ENCODE assay signal across 7 cellular contexts in the genomic region with DNA sequence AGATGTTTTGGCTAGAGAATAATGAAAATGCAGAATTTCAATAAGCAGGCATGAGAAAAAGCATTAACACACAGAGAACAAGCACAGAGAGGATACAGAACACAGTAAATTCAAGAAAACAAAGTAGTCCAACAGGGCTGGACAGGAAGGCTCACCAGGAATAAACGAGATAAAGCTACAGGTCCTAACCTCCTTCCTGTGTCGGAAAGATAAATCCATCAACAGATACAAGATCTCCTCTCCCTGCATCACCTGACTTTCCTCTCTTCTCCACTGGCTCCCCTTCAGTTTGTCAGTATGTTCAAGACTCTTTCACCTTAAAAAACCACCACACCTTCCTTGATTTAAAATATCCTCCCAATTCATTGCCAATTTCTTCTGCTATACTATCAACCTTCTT. TPM values are rescaled to one million over a fixed set of nuclear protein-coding genes. Genes with fewer than 3 reads are reported as not detected.
"Had no signal": no experiment of that assay in that cellular context is flagged by ENCODE, and none has a peak within 500 bp of the region (broad histone marks: within the 10 kb centered on the region; RNA-seq: fewer than 3 reads in every experiment).

No MANE protein-coding gene starts in this region.

- ATAC-seq: HepG2 had no signal

- DNase-seq: IMR-90, KBM-7, KG1 had no signal

- FAIRE-seq: HepG2 had no signal

- H3K27ac ChIP-seq: HL-60, KMS-11 had no signal

- H3K4me2 ChIP-seq: KMS-11 had no signal

- H3K9ac ChIP-seq: KMS-11 had no signal

RNA-seq across cellular contexts. Expression of a gene that starts 11.4 kb away (rescaled TPM):
- total RNA-seq: HT-29 had no signal
